ENCODE assay signal across 1 cellular context in the genomic region with DNA sequence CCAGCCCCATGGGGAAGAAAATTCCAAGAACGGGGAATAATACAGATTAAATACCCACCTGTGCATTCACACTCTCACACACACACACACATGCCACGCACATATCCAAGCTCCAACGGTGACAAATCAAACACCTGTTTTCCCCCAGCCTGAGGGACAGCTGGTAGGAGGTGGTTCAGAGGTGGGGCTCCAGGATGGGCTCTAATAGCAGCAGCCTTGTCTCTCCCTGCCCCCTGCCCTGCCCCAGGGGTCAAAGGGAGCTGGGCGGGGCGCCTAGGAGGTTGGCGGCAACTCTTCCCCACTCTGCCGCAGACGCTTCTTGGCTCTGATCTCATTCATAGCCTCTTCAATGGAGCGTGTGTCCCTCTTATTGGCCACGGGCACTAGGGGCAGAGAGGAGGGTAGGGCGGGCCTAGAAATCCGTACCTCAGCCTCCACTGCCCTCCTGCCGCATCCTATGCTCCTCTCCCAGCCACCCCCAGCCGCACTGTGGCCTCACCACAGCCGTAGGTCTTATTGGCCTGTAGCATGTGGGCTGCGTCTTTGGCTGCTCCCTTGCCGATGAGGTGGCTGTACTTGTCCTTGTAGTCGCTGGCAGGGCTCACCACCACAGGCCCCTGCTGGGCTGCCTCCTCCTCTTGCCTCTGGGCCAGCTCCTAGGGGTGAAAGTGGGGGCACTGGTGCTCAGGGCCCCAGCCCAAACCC.
TF ChIP-seq lines count a peak whose summit lies in the region.

No MANE protein-coding gene starts in this region.

TF ChIP-seq in IMR-90, 13 proteins besides CTCF, POLR2A, EP300 and RAD21:
- TF ChIP-seq FOS (IDR thresholded peaks at IDR 0.05; ENCODE audit: low read depth, low read length) (no peak), NFE2L2 (IDR thresholded peaks at IDR 0.05; ENCODE audit: low read depth, low read length) (no peak), MXI1 (IDR thresholded peaks at IDR 0.05; ENCODE audit: borderline replicate concordance, low read depth, low read length) (no peak), SMC3 (IDR thresholded peaks at IDR 0.05; ENCODE audit: low read depth, low read length) (no peak), CEBPB (IDR thresholded peaks at IDR 0.05; ENCODE audit: low read depth, low read length) (no peak), BHLHE40 (IDR thresholded peaks at IDR 0.05; ENCODE audit: low read depth, low read length) (no peak), RCOR1 (IDR thresholded peaks at IDR 0.05; ENCODE audit: insufficient replicate concordance, low read length) (no peak), MAFK (IDR thresholded peaks at IDR 0.05; ENCODE audit: low read depth, low read length) (no peak), CHD1 (IDR thresholded peaks at IDR 0.05; ENCODE audit: low read depth, low read length) (no peak), RFX5 (IDR thresholded peaks at IDR 0.05; ENCODE audit: low read depth, low read length) (no peak), MAZ (IDR thresholded peaks at IDR 0.05; ENCODE audit: borderline replicate concordance, low read depth, low read length) (no peak)
- TF ChIP-seq, protein P1, sequence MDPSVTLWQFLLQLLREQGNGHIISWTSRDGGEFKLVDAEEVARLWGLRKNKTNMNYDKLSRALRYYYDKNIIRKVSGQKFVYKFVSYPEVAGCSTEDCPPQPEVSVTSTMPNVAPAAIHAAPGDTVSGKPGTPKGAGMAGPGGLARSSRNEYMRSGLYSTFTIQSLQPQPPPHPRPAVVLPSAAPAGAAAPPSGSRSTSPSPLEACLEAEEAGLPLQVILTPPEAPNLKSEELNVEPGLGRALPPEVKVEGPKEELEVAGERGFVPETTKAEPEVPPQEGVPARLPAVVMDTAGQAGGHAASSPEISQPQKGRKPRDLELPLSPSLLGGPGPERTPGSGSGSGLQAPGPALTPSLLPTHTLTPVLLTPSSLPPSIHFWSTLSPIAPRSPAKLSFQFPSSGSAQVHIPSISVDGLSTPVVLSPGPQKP (IDR thresholded peaks at IDR 0.05; ENCODE audit: borderline replicate concordance, low read depth, low read length): no peak
- TF ChIP-seq, protein P2, sequence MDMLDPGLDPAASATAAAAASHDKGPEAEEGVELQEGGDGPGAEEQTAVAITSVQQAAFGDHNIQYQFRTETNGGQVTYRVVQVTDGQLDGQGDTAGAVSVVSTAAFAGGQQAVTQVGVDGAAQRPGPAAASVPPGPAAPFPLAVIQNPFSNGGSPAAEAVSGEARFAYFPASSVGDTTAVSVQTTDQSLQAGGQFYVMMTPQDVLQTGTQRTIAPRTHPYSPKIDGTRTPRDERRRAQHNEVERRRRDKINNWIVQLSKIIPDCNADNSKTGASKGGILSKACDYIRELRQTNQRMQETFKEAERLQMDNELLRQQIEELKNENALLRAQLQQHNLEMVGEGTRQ (IDR thresholded peaks at IDR 0.05; ENCODE audit: low read depth, low read length): no peak
TF ChIP-seq in IMR-90: peak in this region for 0.
